2 cellular contexts compared by ENCODE assay signal in the genomic region with DNA sequence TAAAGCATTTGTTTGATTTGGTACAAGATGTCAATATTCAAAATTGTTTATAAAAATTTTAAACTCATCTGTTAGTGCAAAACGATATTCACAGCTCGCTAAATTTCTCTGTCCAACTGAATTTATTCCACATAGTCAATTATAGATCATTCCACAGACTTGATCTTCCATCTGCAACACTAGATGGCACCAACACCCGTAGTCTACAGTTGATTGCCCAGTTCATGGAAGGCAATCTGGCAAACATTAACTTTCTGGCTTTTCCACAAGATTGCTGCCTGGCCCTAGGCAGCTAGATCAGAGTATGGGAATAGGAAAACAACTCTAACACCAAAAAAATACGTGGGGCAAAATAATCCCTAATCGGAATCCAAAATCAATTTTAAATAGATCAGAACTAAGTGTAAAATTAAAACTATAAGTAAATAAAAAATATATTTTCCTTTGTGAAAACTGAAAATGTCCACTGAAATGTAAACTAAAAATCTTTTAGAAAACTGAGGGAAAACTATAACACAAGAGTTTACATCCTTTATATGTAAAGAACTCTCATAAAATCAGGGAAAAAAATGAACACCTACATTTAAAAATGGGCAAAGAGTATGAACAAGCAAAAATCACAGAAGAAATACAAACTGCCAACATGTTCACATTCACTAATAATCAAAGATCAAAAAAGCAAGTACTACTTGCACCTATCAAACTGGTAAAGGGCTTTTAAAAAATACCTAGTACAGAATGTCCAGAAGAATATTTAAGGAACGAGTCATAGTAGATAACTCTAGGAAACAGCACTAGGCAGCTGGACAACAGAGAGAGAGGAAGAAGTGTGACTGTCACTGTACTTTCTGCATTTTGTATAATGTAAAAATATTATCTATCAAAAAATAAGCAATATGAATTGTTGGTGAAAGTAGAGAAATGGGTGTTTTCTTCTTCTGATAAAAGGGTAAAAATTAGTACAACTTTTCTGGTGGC.
TF ChIP-seq lines count a peak whose summit lies in the region.

No MANE protein-coding gene starts in this region.

TF ChIP-seq in HCT116, 20 proteins besides CTCF, POLR2A, EP300 and RAD21:
- 0 out of 2 replicates have a peak, but pooled peaks have one; percentile 24 for TF ChIP-seq SRF (IDR thresholded peaks at IDR 0.05; ENCODE audit: low read depth)
- no peak for TF ChIP-seq EZH2phosphoT487 (IDR thresholded peaks at IDR 0.05; ENCODE audit: borderline replicate concordance)
- TF ChIP-seq, protein P1, sequence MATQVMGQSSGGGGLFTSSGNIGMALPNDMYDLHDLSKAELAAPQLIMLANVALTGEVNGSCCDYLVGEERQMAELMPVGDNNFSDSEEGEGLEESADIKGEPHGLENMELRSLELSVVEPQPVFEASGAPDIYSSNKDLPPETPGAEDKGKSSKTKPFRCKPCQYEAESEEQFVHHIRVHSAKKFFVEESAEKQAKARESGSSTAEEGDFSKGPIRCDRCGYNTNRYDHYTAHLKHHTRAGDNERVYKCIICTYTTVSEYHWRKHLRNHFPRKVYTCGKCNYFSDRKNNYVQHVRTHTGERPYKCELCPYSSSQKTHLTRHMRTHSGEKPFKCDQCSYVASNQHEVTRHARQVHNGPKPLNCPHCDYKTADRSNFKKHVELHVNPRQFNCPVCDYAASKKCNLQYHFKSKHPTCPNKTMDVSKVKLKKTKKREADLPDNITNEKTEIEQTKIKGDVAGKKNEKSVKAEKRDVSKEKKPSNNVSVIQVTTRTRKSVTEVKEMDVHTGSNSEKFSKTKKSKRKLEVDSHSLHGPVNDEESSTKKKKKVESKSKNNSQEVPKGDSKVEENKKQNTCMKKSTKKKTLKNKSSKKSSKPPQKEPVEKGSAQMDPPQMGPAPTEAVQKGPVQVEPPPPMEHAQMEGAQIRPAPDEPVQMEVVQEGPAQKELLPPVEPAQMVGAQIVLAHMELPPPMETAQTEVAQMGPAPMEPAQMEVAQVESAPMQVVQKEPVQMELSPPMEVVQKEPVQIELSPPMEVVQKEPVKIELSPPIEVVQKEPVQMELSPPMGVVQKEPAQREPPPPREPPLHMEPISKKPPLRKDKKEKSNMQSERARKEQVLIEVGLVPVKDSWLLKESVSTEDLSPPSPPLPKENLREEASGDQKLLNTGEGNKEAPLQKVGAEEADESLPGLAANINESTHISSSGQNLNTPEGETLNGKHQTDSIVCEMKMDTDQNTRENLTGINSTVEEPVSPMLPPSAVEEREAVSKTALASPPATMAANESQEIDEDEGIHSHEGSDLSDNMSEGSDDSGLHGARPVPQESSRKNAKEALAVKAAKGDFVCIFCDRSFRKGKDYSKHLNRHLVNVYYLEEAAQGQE (IDR thresholded peaks at IDR 0.05; ENCODE audit: low read depth) = no peak
- no peak for TF ChIP-seq YY1 (IDR thresholded peaks at IDR 0.05; ENCODE audit: extremely low read depth, insufficient replicate concordance, low read depth, low read length)
- peak; percentile 26; the same call in 1 of the 2 replicates for TF ChIP-seq FOSL1 (IDR thresholded peaks at IDR 0.05; ENCODE audit: low read depth)
- TF ChIP-seq CEBPB (IDR thresholded peaks at IDR 0.05; ENCODE audit: low read depth) = peak; percentile 32; the same call in 1 of the 2 replicates
- peak; percentile 52 for TF ChIP-seq JUND (IDR thresholded peaks at IDR 0.05)
- TF ChIP-seq ZNF274 (IDR thresholded peaks at IDR 0.05; ENCODE audit: low read depth, low read length) = no peak
- peak; percentile 43; the same call in 1 of the 2 replicates for TF ChIP-seq CBX3 (IDR thresholded peaks at IDR 0.05; ENCODE audit: low read depth)
- no peak for TF ChIP-seq MAX (IDR thresholded peaks at IDR 0.05)
- TF ChIP-seq POLR2AphosphoS5 (IDR thresholded peaks at IDR 0.05; ENCODE audit: low read depth, low read length) = peak; percentile 34
- no peak for TF ChIP-seq TCF7L2 (IDR thresholded peaks at IDR 0.05; ENCODE audit: borderline replicate concordance, extremely low read depth, insufficient read depth, insufficient read length)
- no peak for TF ChIP-seq SIN3A (IDR thresholded peaks at IDR 0.05; ENCODE audit: low read depth)
- TF ChIP-seq ATF3 (IDR thresholded peaks at IDR 0.05) = no peak
- TF ChIP-seq SP1 (IDR thresholded peaks at IDR 0.05; ENCODE audit: low read depth) = peak; percentile 11; the same call in 1 of the 2 replicates
- TF ChIP-seq, protein P2, sequence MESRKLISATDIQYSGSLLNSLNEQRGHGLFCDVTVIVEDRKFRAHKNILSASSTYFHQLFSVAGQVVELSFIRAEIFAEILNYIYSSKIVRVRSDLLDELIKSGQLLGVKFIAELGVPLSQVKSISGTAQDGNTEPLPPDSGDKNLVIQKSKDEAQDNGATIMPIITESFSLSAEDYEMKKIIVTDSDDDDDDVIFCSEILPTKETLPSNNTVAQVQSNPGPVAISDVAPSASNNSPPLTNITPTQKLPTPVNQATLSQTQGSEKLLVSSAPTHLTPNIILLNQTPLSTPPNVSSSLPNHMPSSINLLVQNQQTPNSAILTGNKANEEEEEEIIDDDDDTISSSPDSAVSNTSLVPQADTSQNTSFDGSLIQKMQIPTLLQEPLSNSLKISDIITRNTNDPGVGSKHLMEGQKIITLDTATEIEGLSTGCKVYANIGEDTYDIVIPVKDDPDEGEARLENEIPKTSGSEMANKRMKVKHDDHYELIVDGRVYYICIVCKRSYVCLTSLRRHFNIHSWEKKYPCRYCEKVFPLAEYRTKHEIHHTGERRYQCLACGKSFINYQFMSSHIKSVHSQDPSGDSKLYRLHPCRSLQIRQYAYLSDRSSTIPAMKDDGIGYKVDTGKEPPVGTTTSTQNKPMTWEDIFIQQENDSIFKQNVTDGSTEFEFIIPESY (IDR thresholded peaks at IDR 0.05; ENCODE audit: extremely low read depth, insufficient replicate concordance, low read length) = no peak
- no peak for TF ChIP-seq EZH2 (IDR thresholded peaks at IDR 0.05)
- no peak for TF ChIP-seq EGR1 (IDR thresholded peaks at IDR 0.05; ENCODE audit: low read depth)
- TF ChIP-seq ELF1 (IDR thresholded peaks at IDR 0.05; ENCODE audit: borderline replicate concordance, low read depth) = no peak
- TF ChIP-seq ZFX (IDR thresholded peaks at IDR 0.05) = no peak

TF ChIP-seq in GM12878, 131 proteins besides CTCF, POLR2A, EP300 and RAD21:
- TF ChIP-seq KLF5 (IDR thresholded peaks at IDR 0.05; ENCODE audit: partially characterized antibody) (no peak), YY1 (IDR thresholded peaks at IDR 0.05; ENCODE audit: low read depth, low read length) (0 out of 2 replicates have a peak, but pooled peaks have one; percentile 18), SMC3 (IDR thresholded peaks at IDR 0.05; ENCODE audit: borderline replicate concordance, low read length) (peak; percentile 78; the same call in 1 of the 2 replicates), RBBP5 (conservative IDR thresholded peaks at IDR 0.05) (no peak)
